In the genomic region with DNA sequence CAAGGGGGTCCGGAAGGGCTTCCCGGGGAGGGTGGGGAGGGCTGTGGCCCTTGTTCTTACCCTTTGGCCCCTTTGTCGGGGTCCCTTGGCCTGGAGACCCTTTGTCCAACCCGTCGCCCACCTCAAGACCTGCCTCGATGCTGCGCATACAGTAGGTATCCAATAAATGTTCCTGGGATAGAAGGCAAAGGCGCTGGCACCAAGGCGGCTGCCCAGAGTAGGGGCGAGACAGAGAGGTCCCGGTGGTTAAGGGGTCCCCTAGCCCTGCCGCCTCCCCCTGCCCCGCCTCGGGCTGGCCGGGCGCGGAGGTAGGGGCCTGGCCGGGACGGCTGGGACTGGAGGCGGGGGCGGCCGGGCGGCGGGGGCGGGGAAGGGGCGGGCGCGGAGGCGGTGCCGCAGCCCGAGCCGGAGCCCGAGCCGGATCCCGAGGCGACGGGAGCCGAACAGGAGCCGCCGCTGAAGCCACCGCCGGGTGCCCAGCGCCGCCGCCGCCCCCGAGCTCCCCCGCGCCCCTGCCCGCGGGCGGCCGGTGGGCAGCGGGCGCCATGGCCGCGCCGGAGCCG, we compare ENCODE assay signal across 8 cellular contexts. TPM values are rescaled to one million over a fixed set of nuclear protein-coding genes. Genes with fewer than 3 reads are reported as not detected.
A peak's percentile ranks its signal among the peaks of the same experiment; 100 is the strongest.
DNase-seq lines count a peak whose midpoint lies in the region; ATAC-seq and TF ChIP-seq lines count a peak whose summit lies in the region.

A gene (plus strand): TSS at position 442 of the 563 bp plus-strand sequence. CDS start 104 bp downstream, at position 546.

- H3K27me3 Mint-ChIP-seq in chondrocyte (ENCODE audit: low read depth), result peaks cover 2% of the 10 kb centered on the region

- no peak for TF ChIP-seq CTCF in OCI-LY1 (IDR thresholded peaks at IDR 0.05; ENCODE audit: low read length)
- no peak for TF ChIP-seq CTCF in chondrocyte (IDR thresholded peaks at IDR 0.05)
- TF ChIP-seq CTCF in suprapubic skin (IDR thresholded peaks at IDR 0.05), result no peak

- H3K4me1 ChIP-seq in OCI-LY1 (ENCODE audit: insufficient read depth, low read length, severe bottlenecking) (peaks cover 16% of the 10 kb centered on the region), suprapubic skin (peaks cover 43% of the 10 kb centered on the region)

- no peak for TF ChIP-seq EP300 in suprapubic skin (IDR thresholded peaks at IDR 0.05)

- TF ChIP-seq POLR2A in suprapubic skin (IDR thresholded peaks at IDR 0.05), result no peak

- H3K9me2 ChIP-seq in OCI-LY1 (ENCODE audit: low read depth, low read length), result no peaks in the 10 kb centered on the region

- no peaks in the 10 kb centered on the region for H3K36me3 Mint-ChIP-seq in chondrocyte (ENCODE audit: low read depth)

- H2AFZ ChIP-seq in OCI-LY1 (ENCODE audit: low read length), result no peak within 1 kb of the TSS

- peak within 1 kb of the TSS; percentile 82 for H3K4me3 Mint-ChIP-seq in chondrocyte (ENCODE audit: unreplicated experiment)

- no peaks in the 10 kb centered on the region for H4K20me1 ChIP-seq in OCI-LY1 (ENCODE audit: insufficient read depth, low read length)

- peak; percentile 90 for DNase-seq in GM03348 (ENCODE audit: low spot score)
- DNase-seq in chondrocyte (ENCODE audit: low spot score), result no peak
- peak; percentile 70 for DNase-seq in left lobe of liver (ENCODE audit: low spot score)
- no peak for DNase-seq in suprapubic skin (ENCODE audit: low spot score in 2 of 2)
- no peak for DNase-seq in DMS79 treated with DMSO at 0.1 percent for 48 hours (lab: John Stamatoyannopoulos, UW)
- DNase-seq in LoVo (ENCODE audit: low spot score), result no peak
- no peak for DNase-seq in stimulated activated CD4-positive, alpha-beta T cell treated with anti-CD3 and anti-CD28 coated beads, Interleukin-4, amount 100 ng/mL, for 4 hours

- ATAC-seq in left lobe of liver, result peak; percentile 48

- H3K79me2 ChIP-seq in OCI-LY1 (ENCODE audit: insufficient read depth, low read length), result no peaks in the 10 kb centered on the region

- H3K9me3 Mint-ChIP-seq in chondrocyte (ENCODE audit: low read depth), result no peaks in the 10 kb centered on the region

- no peak within 1 kb of the TSS for H3K9ac ChIP-seq in OCI-LY1 (ENCODE audit: low read length)

- H3K4me1 Mint-ChIP-seq in chondrocyte (ENCODE audit: low read depth), result peaks cover 37% of the 10 kb centered on the region

- H3K27me3 ChIP-seq in OCI-LY1 (ENCODE audit: insufficient read depth, low read length), result peaks cover 28% of the 10 kb centered on the region
- H3K27me3 ChIP-seq in suprapubic skin, result peaks cover 3% of the 10 kb centered on the region

- H3K4me3 ChIP-seq in OCI-LY1 (ENCODE audit: low read depth, low read length, poor library complexity, severe bottlenecking) (peak within 1 kb of the TSS; percentile 47), suprapubic skin (peak within 1 kb of the TSS; percentile 75)

- no peaks in the 10 kb centered on the region for H3F3A ChIP-seq in OCI-LY1 (ENCODE audit: insufficient read depth, low read length)

- 85% methylated on average over 2 of the region's 59 CpGs for WGBS in suprapubic skin

- peak within 1 kb of the TSS; percentile 48; the same call in 1 of the 2 replicates for H3K4me2 ChIP-seq in OCI-LY1 (ENCODE audit: low read length)

- H3K36me3 ChIP-seq in OCI-LY1 (ENCODE audit: insufficient read depth, low read length) (no peaks in the 10 kb centered on the region), suprapubic skin (no peaks in the 10 kb centered on the region)

- H3K9me3 ChIP-seq in OCI-LY1 (ENCODE audit: low read length) (no peaks in the 10 kb centered on the region), suprapubic skin (no peaks in the 10 kb centered on the region)

- H3K27ac ChIP-seq in OCI-LY1 (ENCODE audit: low read depth, low read length, poor library complexity, severe bottlenecking) (no peak within 1 kb of the TSS), suprapubic skin (peak within 1 kb of the TSS; percentile 23)

- no peak within 1 kb of the TSS for H3K27ac Mint-ChIP-seq in chondrocyte (ENCODE audit: unreplicated experiment)

RNA-seq across cellular contexts. Expression of the gene that starts here (rescaled TPM):
- total RNA-seq in chondrocyte (61.5 to 89.4 TPM (median 87.0 TPM) in 3 replicates), left lobe of liver (334 TPM), suprapubic skin (10 to 100 TPM; 13.8 to 36.5 (median 21.8) TPM)

Comparison
In these comparisons a context has a peak if more than half of its experiments do, and no peak if none do; other contexts are left out.
1. DNase-seq: peak in GM03348 (single experiment) and left lobe of liver (single experiment); none in chondrocyte (single experiment), suprapubic skin (0 of 2), DMS79 treated with DMSO at 0.1 percent for 48 hours (single experiment), LoVo (single experiment) and stimulated activated CD4-positive, alpha-beta T cell treated with anti-CD3 and anti-CD28 coated beads, Interleukin-4, amount 100 ng/mL, for 4 hours (0 of 2).